In genomic region chr17:50817838-50818237, GRCh38 we compare ENCODE assay signal across 18 cellular contexts. TPM values are rescaled to one million over a fixed set of nuclear protein-coding genes. Genes with fewer than 3 reads are reported as not detected.
A peak's percentile ranks its signal among the peaks of the same experiment; 100 is the strongest.
DNase-seq lines count a peak whose midpoint lies in the region; FAIRE-seq and TF ChIP-seq lines count a peak whose summit lies in the region.
"Had no signal": no experiment of that assay in that cellular context is flagged by ENCODE, and none has a peak within 500 bp of the region (broad histone marks: within the 10 kb centered on the region; RNA-seq: fewer than 3 reads in every experiment).

No MANE protein-coding gene starts in this region.

- no peak overlapping the region for H3K4me3 Mint-ChIP-seq in activated T-helper 1 cell treated with anti-CD3 and anti-CD28 coated beads, Interleukin-12 subunit alpha, Interleukin-12 subunit beta, Interleukin-2, Interleukin-4 antibody, amounts not matched to agents 30 ng/mL and 10 ng/mL and 1 ng/mL, durations not matched to agents 14 hours and 24 hours and 36 hours

- FAIRE-seq in D721Med (lab: Jason Lieb, UNC) = no peak
- FAIRE-seq: islet of Langerhans, small intestine had no signal

- no peak for TF ChIP-seq CTCF in D721Med (IDR thresholded peaks at IDR 0.05; ENCODE audit: insufficient read depth, missing control alignments)

- no peaks in the 10 kb centered on the region for H3K36me3 Mint-ChIP-seq in activated T-helper 1 cell treated with anti-CD3 and anti-CD28 coated beads, Interleukin-12 subunit alpha, Interleukin-12 subunit beta, Interleukin-2, Interleukin-4 antibody, amounts not matched to agents 30 ng/mL and 10 ng/mL and 1 ng/mL, durations not matched to agents 14 hours and 24 hours and 36 hours (ENCODE audit: low read depth)

- peaks cover 8% of the 10 kb centered on the region for H3K4me1 Mint-ChIP-seq in activated T-helper 1 cell treated with anti-CD3 and anti-CD28 coated beads, Interleukin-12 subunit alpha, Interleukin-12 subunit beta, Interleukin-2, Interleukin-4 antibody, amounts not matched to agents 30 ng/mL and 10 ng/mL and 1 ng/mL, durations not matched to agents 14 hours and 24 hours and 36 hours (ENCODE audit: low read depth)

- no peaks in the 10 kb centered on the region for H3K9me3 Mint-ChIP-seq in activated T-helper 1 cell treated with anti-CD3 and anti-CD28 coated beads, Interleukin-12 subunit alpha, Interleukin-12 subunit beta, Interleukin-2, Interleukin-4 antibody, amounts not matched to agents 30 ng/mL and 10 ng/mL and 1 ng/mL, durations not matched to agents 14 hours and 24 hours and 36 hours

- H3K27me3 Mint-ChIP-seq in activated T-helper 1 cell treated with anti-CD3 and anti-CD28 coated beads, Interleukin-12 subunit alpha, Interleukin-12 subunit beta, Interleukin-2, Interleukin-4 antibody, amounts not matched to agents 30 ng/mL and 10 ng/mL and 1 ng/mL, durations not matched to agents 14 hours and 24 hours and 36 hours (ENCODE audit: insufficient read depth) = peaks cover 19% of the 10 kb centered on the region

- peak; percentile 25 for DNase-seq in AG08395 (ENCODE audit: low spot score)
- DNase-seq in HT1080 (ENCODE audit: low read depth) = peak; percentile 53
- peak; percentile 17 for DNase-seq in amniotic epithelial cell (ENCODE audit: low read depth)
- DNase-seq in iris pigment epithelial cell (ENCODE audit: low read depth) = peak; percentile 34
- DNase-seq in activated T-helper 1 cell treated with anti-CD3 and anti-CD28 coated beads, Interleukin-12 subunit alpha, Interleukin-12 subunit beta, Interleukin-2, Interleukin-4 antibody, amounts not matched to agents 30 ng/mL and 10 ng/mL and 1 ng/mL, durations not matched to agents 14 hours and 24 hours and 36 hours (ENCODE audit: low spot score) = no peak
- DNase-seq in NCI-H1417 treated with DMSO at 0.1 percent for 48 hours (lab: John Stamatoyannopoulos, UW) = no peak
- no peak for DNase-seq in D721Med (ENCODE audit: insufficient read length, low spot score)
- no peak for DNase-seq in NOMO-1 treated with DMSO at 0.1 percent for 48 hours (lab: John Stamatoyannopoulos, UW; ENCODE audit: unreplicated experiment)
- DNase-seq: GOT3, NCI-H187, NCI-H526 treated with DMSO at 0.1 percent for 48 hours had no signal

- no peak overlapping the region for H3K27ac Mint-ChIP-seq in activated T-helper 1 cell treated with anti-CD3 and anti-CD28 coated beads, Interleukin-12 subunit alpha, Interleukin-12 subunit beta, Interleukin-2, Interleukin-4 antibody, amounts not matched to agents 30 ng/mL and 10 ng/mL and 1 ng/mL, durations not matched to agents 14 hours and 24 hours and 36 hours

- intact Hi-C loops in activated T-helper 1 cell treated with anti-CD3 and anti-CD28 coated beads, Interleukin-12 subunit alpha, Interleukin-12 subunit beta, Interleukin-2, Interleukin-4 antibody, amounts not matched to agents 30 ng/mL and 10 ng/mL and 1 ng/mL, durations not matched to agents 14 hours and 24 hours and 36 hours (cut with micrococcal nuclease) = loop anchor here (1.0 kb wide), 1 partner anchor 23 kb away; no protein-coding TSS in a partner anchor

RNA-seq across cellular contexts. Expression of gene WFIKKN2, which starts 17.5 kb away (rescaled TPM):
- not detected in 2 replicates for total RNA-seq in HT1080 (2014; rRNA removed; shearing (Covaris generic))
- polyA plus RNA-seq in HT1080 (2015; cell fraction: cytosol; rRNA removed) = not detected in 2 replicates
- 0.12 TPM in 1 of 2 replicates, not detected in the other for polyA plus RNA-seq in HT1080 (2015; cell fraction: nucleus; rRNA removed)
- not detected in 2 replicates for total RNA-seq in activated T-helper 1 cell treated with anti-CD3 and anti-CD28 coated beads, Interleukin-12 subunit alpha, Interleukin-12 subunit beta, Interleukin-2, Interleukin-4 antibody, amounts not matched to agents 30 ng/mL and 10 ng/mL and 1 ng/mL, durations not matched to agents 14 hours and 24 hours and 36 hours
- total RNA-seq: mononuclear cell, osteocyte, SJSA1 had no signal

RNA-seq across cellular contexts. Expression of gene TOB1, which starts 48.3 kb away (rescaled TPM):
- total RNA-seq in HT1080 (2014; rRNA removed; shearing (Covaris generic)) = 2.8 and 15.0 TPM in 2 replicates
- 14.3 and 14.9 TPM in 2 replicates for polyA plus RNA-seq in HT1080 (2015; cell fraction: cytosol; rRNA removed)
- 15.8 and 19.0 TPM in 2 replicates for polyA plus RNA-seq in HT1080 (2015; cell fraction: nucleus; rRNA removed)
- 29.6 and 35.5 TPM in 2 replicates for total RNA-seq in activated T-helper 1 cell treated with anti-CD3 and anti-CD28 coated beads, Interleukin-12 subunit alpha, Interleukin-12 subunit beta, Interleukin-2, Interleukin-4 antibody, amounts not matched to agents 30 ng/mL and 10 ng/mL and 1 ng/mL, durations not matched to agents 14 hours and 24 hours and 36 hours

RNA-seq across cellular contexts. Expression of gene ANKRD40CL, which starts 50.5 kb away (rescaled TPM):
- not detected in 2 replicates for total RNA-seq in HT1080 (2014; rRNA removed; shearing (Covaris generic))
- not detected in 2 replicates for polyA plus RNA-seq in HT1080 (2015; cell fraction: cytosol; rRNA removed)
- not detected in 2 replicates for polyA plus RNA-seq in HT1080 (2015; cell fraction: nucleus; rRNA removed)
- total RNA-seq in activated T-helper 1 cell treated with anti-CD3 and anti-CD28 coated beads, Interleukin-12 subunit alpha, Interleukin-12 subunit beta, Interleukin-2, Interleukin-4 antibody, amounts not matched to agents 30 ng/mL and 10 ng/mL and 1 ng/mL, durations not matched to agents 14 hours and 24 hours and 36 hours = not detected in 2 replicates
- total RNA-seq: gastroesophageal sphincter, osteocyte, SJSA1, uterus had no signal

Comparison
In these comparisons a context has a peak if more than half of its experiments do, and no peak if none do; other contexts are left out.
1. DNase-seq: peak in AG08395 (single experiment), HT1080 (single experiment), amniotic epithelial cell (single experiment) and iris pigment epithelial cell (single experiment); none in activated T-helper 1 cell treated with anti-CD3 and anti-CD28 coated beads, Interleukin-12 subunit alpha, Interleukin-12 subunit beta, Interleukin-2, Interleukin-4 antibody, amounts not matched to agents 30 ng/mL and 10 ng/mL and 1 ng/mL, durations not matched to agents 14 hours and 24 hours and 36 hours (single experiment), NCI-H1417 treated with DMSO at 0.1 percent for 48 hours (single experiment), D721Med (single experiment) and NOMO-1 treated with DMSO at 0.1 percent for 48 hours (single experiment).